13 cellular contexts compared by ENCODE assay signal in genomic region chr13:76014618-76015315, GRCh38.
A peak's percentile ranks its signal among the peaks of the same experiment; 100 is the strongest.
DNase-seq lines count a peak whose midpoint lies in the region; ATAC-seq, FAIRE-seq and TF ChIP-seq lines count a peak whose summit lies in the region.
"Had no signal": no experiment of that assay in that cellular context is flagged by ENCODE, and none has a peak within 500 bp of the region (broad histone marks: within the 10 kb centered on the region; RNA-seq: fewer than 3 reads in every experiment).

No MANE protein-coding gene starts in this region.

- H3K4me3 ChIP-seq in adipocyte (ENCODE audit: low read length) (peak overlapping the region; percentile 10), gastroesophageal sphincter (no peak overlapping the region), pancreas (no peak overlapping the region)

- peaks cover 16% of the 10 kb centered on the region for H3K4me1 ChIP-seq in adipocyte (ENCODE audit: control insufficient read depth, insufficient read depth, low read length)
- peaks cover 2 to 23% (median 5%) of the 10 kb centered on the region in 3 donors for H3K4me1 ChIP-seq in gastroesophageal sphincter
- H3K4me1 ChIP-seq in pancreas: no peaks in the 10 kb centered on the region

- peak; percentile 32 for ATAC-seq in gastroesophageal sphincter
- ATAC-seq in pancreas: peak in 3 of 4 donors; percentile 53 to 74 (median 67)
- ATAC-seq in stimulated activated naive CD8-positive, alpha-beta T cell treated with anti-CD3 and anti-CD28 coated beads, Interleukin-15, Interleukin-2, amounts not matched to agents 100 U/mL and 50 U/mL, for 24 hours: no peak
- no peak for ATAC-seq in HG03280 (IDR thresholded peaks at IDR 0.05; ENCODE audit: unreplicated experiment)
- no peak for ATAC-seq in HG03442 (IDR thresholded peaks at IDR 0.05; ENCODE audit: unreplicated experiment)
- ATAC-seq in activated naive CD4-positive, alpha-beta T cell treated with anti-CD3 and anti-CD28 coated beads, Interleukin-2, amount 50 U/mL, for 72 hours: no peak

- no peaks in the 10 kb centered on the region for H3K9me3 Mint-ChIP-seq in activated naive CD4-positive, alpha-beta T cell treated with anti-CD3 and anti-CD28 coated beads, Interleukin-2, amount 50 U/mL, for 72 hours
- H3K9me3 Mint-ChIP-seq: CD4-positive, CD25-positive, alpha-beta regulatory T cell had no signal

- peak overlapping the region; percentile 2 to 69 (median 24) for H3K27ac ChIP-seq in gastroesophageal sphincter
- H3K27ac ChIP-seq in pancreas: peak overlapping the region in 1 of 4 donors; percentile 27

- WGBS in gastroesophageal sphincter (ENCODE audit: low coverage in 1 of 2), 2 donors: 20 to 35% methylated on average over 4 of the region's 4 CpGs
- WGBS in pancreas, 2 donors: 47% methylated on average over 4 of the region's 4 CpGs

- no peaks in the 10 kb centered on the region for H3K36me3 ChIP-seq in adipocyte (ENCODE audit: control insufficient read depth, insufficient read depth, low read length, severe bottlenecking)
- H3K36me3 ChIP-seq in gastroesophageal sphincter: no peaks in the 10 kb centered on the region
- no peaks in the 10 kb centered on the region for H3K36me3 ChIP-seq in pancreas

- TF ChIP-seq CTCF in gastroesophageal sphincter (IDR thresholded peaks at IDR 0.05) (no peak), pancreas (IDR thresholded peaks at IDR 0.05) (no peak)

- TF ChIP-seq EP300 in gastroesophageal sphincter (IDR thresholded peaks at IDR 0.05): no peak

- H3K27ac Mint-ChIP-seq in activated naive CD4-positive, alpha-beta T cell treated with anti-CD3 and anti-CD28 coated beads, Interleukin-2, amount 50 U/mL, for 72 hours: no peak overlapping the region
- H3K27ac Mint-ChIP-seq: CD4-positive, CD25-positive, alpha-beta regulatory T cell had no signal

- H3K9ac ChIP-seq in adipocyte (ENCODE audit: low read length): no peak overlapping the region

- peak; percentile 26 for FAIRE-seq in pancreas (lab: Jason Lieb, UNC)
- FAIRE-seq: islet of Langerhans had no signal

- intact Hi-C loops in pancreas (cut with DNase I): loop anchor here in 1 of 3 donors (10.0 kb wide), 1 partner anchor 320 kb away; no protein-coding TSS in a partner anchor

- H3K27me3 ChIP-seq in adipocyte (replicated peaks; ENCODE audit: control insufficient read depth, insufficient read depth, low read length) (no peaks in the 10 kb centered on the region), gastroesophageal sphincter (no peaks in the 10 kb centered on the region), pancreas (no peaks in the 10 kb centered on the region)

- H3K9me3 ChIP-seq in adipocyte (ENCODE audit: control insufficient read depth, low read length): no peaks in the 10 kb centered on the region
- no peaks in the 10 kb centered on the region for H3K9me3 ChIP-seq in gastroesophageal sphincter
- H3K9me3 ChIP-seq in pancreas: no peaks in the 10 kb centered on the region

- DNase-seq in GM03348 (ENCODE audit: low spot score): peak; percentile 1
- DNase-seq in adipocyte (ENCODE audit: low read depth): peak; percentile 53
- peak in 1 of 6 donors; percentile 16 for DNase-seq in pancreas
- DNase-seq in stimulated activated naive CD8-positive, alpha-beta T cell treated with anti-CD3 and anti-CD28 coated beads, Interleukin-15, Interleukin-2, amounts not matched to agents 100 U/mL and 50 U/mL, for 24 hours: no peak
- DNase-seq in activated naive CD4-positive, alpha-beta T cell treated with anti-CD3 and anti-CD28 coated beads, Interleukin-2, amount 50 U/mL, for 72 hours (ENCODE audit: low spot score in 2 of 2): no peak
- DNase-seq: activated gamma-delta T cell treated with Interleukin-2 at 50 U/mL for 16 hours; CD4-positive, CD25-positive, alpha-beta regulatory T cell; effector CD4-positive, alpha-beta T cell; NCI-H2107 had no signal

- no peak for TF ChIP-seq POLR2A in gastroesophageal sphincter (IDR thresholded peaks at IDR 0.05)

- H3K36me3 Mint-ChIP-seq in activated naive CD4-positive, alpha-beta T cell treated with anti-CD3 and anti-CD28 coated beads, Interleukin-2, amount 50 U/mL, for 72 hours: no peaks in the 10 kb centered on the region
- H3K36me3 Mint-ChIP-seq: CD4-positive, CD25-positive, alpha-beta regulatory T cell had no signal

Comparison
In these comparisons a context has a peak if more than half of its experiments do, and no peak if none do; other contexts are left out.
1. DNase-seq: peak in GM03348 (single experiment) and adipocyte (single experiment); none in stimulated activated naive CD8-positive, alpha-beta T cell treated with anti-CD3 and anti-CD28 coated beads, Interleukin-15, Interleukin-2, amounts not matched to agents 100 U/mL and 50 U/mL, for 24 hours (single experiment) and activated naive CD4-positive, alpha-beta T cell treated with anti-CD3 and anti-CD28 coated beads, Interleukin-2, amount 50 U/mL, for 72 hours (0 of 2).
2. ATAC-seq: peak in gastroesophageal sphincter (single experiment) and pancreas (3 of 4); none in stimulated activated naive CD8-positive, alpha-beta T cell treated with anti-CD3 and anti-CD28 coated beads, Interleukin-15, Interleukin-2, amounts not matched to agents 100 U/mL and 50 U/mL, for 24 hours (single experiment), HG03280 (single experiment), HG03442 (single experiment) and activated naive CD4-positive, alpha-beta T cell treated with anti-CD3 and anti-CD28 coated beads, Interleukin-2, amount 50 U/mL, for 72 hours (0 of 2).